ENCODE assay signal across 30 cellular contexts in genomic region chr2:56981554-56981953, GRCh38.
DNase-seq lines count a peak whose midpoint lies in the region; ATAC-seq and TF ChIP-seq lines count a peak whose summit lies in the region.
"Had no signal": no experiment of that assay in that cellular context is flagged by ENCODE, and none has a peak within 500 bp of the region (broad histone marks: within the 10 kb centered on the region; RNA-seq: fewer than 3 reads in every experiment).

No MANE protein-coding gene starts in this region.

- CTCF ChIA-PET in CD8-positive, alpha-beta T cell (lab: Charles Lee), result no interaction called here

- peak; percentile 33 for DNase-seq in A172 (ENCODE audit: low spot score)
- DNase-seq in GM04503 (ENCODE audit: low read depth), result peak; percentile 56
- DNase-seq in NCI-H226, result peak; percentile 60
- DNase-seq in glomerular visceral epithelial cell (ENCODE audit: extremely low spot score), result peak; percentile 58
- no peak for DNase-seq in Right ventricle myocardium superior
- DNase-seq in CD8-positive, alpha-beta T cell, result no peak
- no peak for DNase-seq in superior temporal gyrus (ENCODE audit: extremely low spot score)
- DNase-seq: 8988T; activated CD4-positive, CD25-positive, alpha-beta regulatory T cell treated with anti-CD3 and anti-CD28 coated beads, Interleukin-2, amount 50 U/mL, for 72 hours; activated CD8-positive, alpha-beta memory T cell treated with anti-CD3 and anti-CD28 coated beads, Interleukin-2, amount 50 U/mL, for 48 hours; activated CD8-positive, alpha-beta T cell treated with anti-CD3 and anti-CD28 coated beads for 36 hours; activated naive CD4-positive, alpha-beta T cell treated with Interleukin-2 at 50 U/mL for 16 hours; brain microvascular endothelial cell; CD4-positive, alpha-beta memory T cell; cerebellar nuclear complex; gastrocnemius medialis; hippocampal formation; left colon; NCI-H1436; NCI-H2081; NCI-H345; NCI-H69; nephron progenitor cell; PC-9; stimulated activated naive CD4-positive, alpha-beta T cell; T-helper 2 cell had no signal

- no peaks in the 10 kb centered on the region for H3K27me3 ChIP-seq in CD8-positive, alpha-beta T cell (ENCODE audit: insufficient read depth, low read length)
- H3K27me3 ChIP-seq: brain microvascular endothelial cell, gastrocnemius medialis had no signal

- H3K36me3 ChIP-seq in CD8-positive, alpha-beta T cell (ENCODE audit: insufficient read depth, low read length), result no peaks in the 10 kb centered on the region
- H3K36me3 ChIP-seq: brain microvascular endothelial cell, gastrocnemius medialis, HAP-1 had no signal

- no peak overlapping the region for H3K27ac ChIP-seq in CD8-positive, alpha-beta T cell (ENCODE audit: low read depth, low read length)
- H3K27ac ChIP-seq: brain microvascular endothelial cell, gastrocnemius medialis, KMS-11, PC-9 had no signal

- H3K9me3 Mint-ChIP-seq in CD8-positive, alpha-beta T cell, result peaks cover 31% of the 10 kb centered on the region

- no peak overlapping the region for H3K27ac Mint-ChIP-seq in CD8-positive, alpha-beta T cell
- H3K27ac Mint-ChIP-seq: activated CD8-positive, alpha-beta T cell treated with anti-CD3 and anti-CD28 coated beads for 36 hours; activated T-helper 1 cell treated with anti-CD3 and anti-CD28 coated beads, Interleukin-12 subunit alpha, Interleukin-12 subunit beta, Interleukin-2, Interleukin-4 antibody, amounts not matched to agents 30 ng/mL and 10 ng/mL and 1 ng/mL, durations not matched to agents 14 hours and 24 hours and 36 hours; CD4-positive, alpha-beta memory T cell; nephron progenitor cell had no signal

- no peak overlapping the region for H3K4me3 ChIP-seq in CD8-positive, alpha-beta T cell (ENCODE audit: low read depth, low read length)
- H3K4me3 ChIP-seq: gastrocnemius medialis, HAP-1, PC-9 had no signal

- H3K4me1 ChIP-seq in CD8-positive, alpha-beta T cell (ENCODE audit: insufficient read depth, low read length), result no peaks in the 10 kb centered on the region
- H3K4me1 ChIP-seq: gastrocnemius medialis, HAP-1 had no signal

- H3K4me1 Mint-ChIP-seq in CD8-positive, alpha-beta T cell (ENCODE audit: low read depth), result no peaks in the 10 kb centered on the region
- H3K4me1 Mint-ChIP-seq: CD4-positive, alpha-beta memory T cell; nephron progenitor cell had no signal

- H3K9me3 ChIP-seq in CD8-positive, alpha-beta T cell (ENCODE audit: low read length), result no peaks in the 10 kb centered on the region
- H3K9me3 ChIP-seq: gastrocnemius medialis, HAP-1 had no signal

- H3K27me3 Mint-ChIP-seq in CD8-positive, alpha-beta T cell (ENCODE audit: low read depth), result no peaks in the 10 kb centered on the region
- H3K27me3 Mint-ChIP-seq: activated CD8-positive, alpha-beta T cell treated with anti-CD3 and anti-CD28 coated beads for 36 hours; CD4-positive, alpha-beta memory T cell had no signal

- no peak overlapping the region for H3K4me3 Mint-ChIP-seq in CD8-positive, alpha-beta T cell
- H3K4me3 Mint-ChIP-seq: activated CD8-positive, alpha-beta T cell treated with anti-CD3 and anti-CD28 coated beads for 36 hours; activated T-helper 1 cell treated with anti-CD3 and anti-CD28 coated beads, Interleukin-12 subunit alpha, Interleukin-12 subunit beta, Interleukin-2, Interleukin-4 antibody, amounts not matched to agents 30 ng/mL and 10 ng/mL and 1 ng/mL, durations not matched to agents 14 hours and 24 hours and 36 hours; CD4-positive, alpha-beta memory T cell; nephron progenitor cell had no signal

- intact Hi-C loops in Right ventricle myocardium superior (cut with DNase I), result no loop called here
- intact Hi-C loops in CD8-positive, alpha-beta T cell (cut with DNase I, micrococcal nuclease), result no loop called here

- H3K36me3 Mint-ChIP-seq in CD8-positive, alpha-beta T cell, result no peaks in the 10 kb centered on the region
- H3K36me3 Mint-ChIP-seq: CD4-positive, alpha-beta memory T cell had no signal

- POLR2A ChIA-PET in CD8-positive, alpha-beta T cell (lab: Charles Lee), result no interaction called here

- TF ChIP-seq CTCF in CD8-positive, alpha-beta T cell (IDR thresholded peaks at IDR 0.05), result no peak

- ATAC-seq in Right ventricle myocardium superior (ENCODE audit: poor library complexity), result no peak
- ATAC-seq in CD8-positive, alpha-beta T cell, result no peak
- ATAC-seq in HG02840 (IDR thresholded peaks at IDR 0.05; ENCODE audit: low FRiP score, unreplicated experiment), result no peak
- ATAC-seq: activated CD8-positive, alpha-beta T cell treated with anti-CD3 and anti-CD28 coated beads for 36 hours; gastrocnemius medialis; left colon had no signal

Comparison
In these comparisons a context has a peak if more than half of its experiments do, and no peak if none do; other contexts are left out.
1. DNase-seq: peak in A172 (single experiment), GM04503 (single experiment), NCI-H226 (single experiment) and glomerular visceral epithelial cell (single experiment); none in Right ventricle myocardium superior (single experiment), CD8-positive, alpha-beta T cell (0 of 7) and superior temporal gyrus (single experiment).